ENCODE assay signal across 8 cellular contexts in genomic region chr10:5412277-5412941, GRCh38. TPM values are rescaled to one million over a fixed set of nuclear protein-coding genes. Genes with fewer than 3 reads are reported as not detected.
A peak's percentile ranks its signal among the peaks of the same experiment; 100 is the strongest.
DNase-seq lines count a peak whose midpoint lies in the region; ATAC-seq and TF ChIP-seq lines count a peak whose summit lies in the region.

Gene NET1, plus strand, starts transcription at chr10:5412557. Its CDS starts 136 bp downstream, at chr10:5412693.

- H3K36me3 ChIP-seq in lung (ENCODE audit: control insufficient read depth in 2 of 2, insufficient read depth in 2 of 2, low read length in 2 of 2) = no peaks in the 10 kb centered on the region

- H3K27ac Mint-ChIP-seq in CD4-positive, alpha-beta T cell = no peak within 1 kb of the TSS
- H3K27ac Mint-ChIP-seq in activated CD8-positive, alpha-beta T cell treated with anti-CD3 and anti-CD28 coated beads for 36 hours = no peak within 1 kb of the TSS

- H3K36me3 Mint-ChIP-seq in CD4-positive, alpha-beta T cell (ENCODE audit: low read depth) = no peaks in the 10 kb centered on the region
- peaks cover 5% of the 10 kb centered on the region for H3K36me3 Mint-ChIP-seq in activated CD8-positive, alpha-beta T cell treated with anti-CD3 and anti-CD28 coated beads for 36 hours (ENCODE audit: low read depth)

- peak; percentile 89 for ATAC-seq in CD4-positive, alpha-beta T cell (ENCODE audit: poor library complexity)
- ATAC-seq in GM19395 (IDR thresholded peaks at IDR 0.05; ENCODE audit: unreplicated experiment) = peak; percentile 99
- ATAC-seq in HG03558 (IDR thresholded peaks at IDR 0.05; ENCODE audit: extremely low read depth, unreplicated experiment) = peak; percentile 88
- ATAC-seq in activated CD8-positive, alpha-beta T cell treated with anti-CD3 and anti-CD28 coated beads for 36 hours = peak; percentile 92
- ATAC-seq in lung (ENCODE audit: insufficient read depth, low FRiP score) = peak; percentile 98

- intact Hi-C loops in CD4-positive, alpha-beta T cell (cut with DNase I, micrococcal nuclease) = no loop called here
- intact Hi-C loops in activated CD8-positive, alpha-beta T cell treated with anti-CD3 and anti-CD28 coated beads for 36 hours (cut with micrococcal nuclease) = no loop called here

- POLR2A ChIA-PET in CD4-positive, alpha-beta T cell (lab: Charles Lee) = no interaction called here
- POLR2A ChIA-PET in activated CD8-positive, alpha-beta T cell treated with anti-CD3 and anti-CD28 coated beads for 36 hours (lab: Charles Lee) = interaction anchor here (1.4 kb wide), 1 partner anchor 9 kb away, joined by 3 read pairs; no protein-coding TSS in a partner anchor

- no peaks in the 10 kb centered on the region for H3K9me3 ChIP-seq in CD4-positive, alpha-beta T cell (ENCODE audit: control insufficient read depth, low read length)
- no peaks in the 10 kb centered on the region for H3K9me3 ChIP-seq in lung (ENCODE audit: control insufficient read depth in 2 of 2, insufficient read depth in 1 of 2, low read length in 1 of 2)

- CTCF ChIA-PET in CD4-positive, alpha-beta T cell (lab: Charles Lee) = no interaction called here
- CTCF ChIA-PET in activated CD8-positive, alpha-beta T cell treated with anti-CD3 and anti-CD28 coated beads for 36 hours (lab: Charles Lee) = no interaction called here

- WGBS in lung, 2 donors = 0% methylated on average over 47 to 48 of the region's 48 CpGs

- H3K4me3 Mint-ChIP-seq in CD4-positive, alpha-beta T cell = peak within 1 kb of the TSS; percentile 88
- no peak within 1 kb of the TSS for H3K4me3 Mint-ChIP-seq in activated CD8-positive, alpha-beta T cell treated with anti-CD3 and anti-CD28 coated beads for 36 hours

- no peaks in the 10 kb centered on the region for H3K4me1 ChIP-seq in lung (ENCODE audit: control insufficient read depth in 2 of 2, insufficient read depth in 2 of 2, low read length in 2 of 2)

- H3K27me3 ChIP-seq in CD4-positive, alpha-beta T cell (ENCODE audit: control insufficient read depth, insufficient read depth, low read length) = peaks cover 10% of the 10 kb centered on the region
- H3K27me3 ChIP-seq in lung (ENCODE audit: control insufficient read depth, insufficient read depth) = no peaks in the 10 kb centered on the region

- H3K9me3 Mint-ChIP-seq in CD4-positive, alpha-beta T cell = no peaks in the 10 kb centered on the region
- H3K9me3 Mint-ChIP-seq in activated CD8-positive, alpha-beta T cell treated with anti-CD3 and anti-CD28 coated beads for 36 hours = peaks cover 3% of the 10 kb centered on the region

- peaks cover 4% of the 10 kb centered on the region for H3K4me1 Mint-ChIP-seq in CD4-positive, alpha-beta T cell (ENCODE audit: low read depth)
- H3K4me1 Mint-ChIP-seq in activated CD8-positive, alpha-beta T cell treated with anti-CD3 and anti-CD28 coated beads for 36 hours (ENCODE audit: low read depth) = peaks cover 3% of the 10 kb centered on the region

- peak within 1 kb of the TSS; percentile 77 for H3K4me3 ChIP-seq in lung

- no peak for TF ChIP-seq CTCF in CD4-positive, alpha-beta T cell (IDR thresholded peaks at IDR 0.05)
- no peak for TF ChIP-seq CTCF in activated CD8-positive, alpha-beta T cell treated with anti-CD3 and anti-CD28 coated beads for 36 hours (IDR thresholded peaks at IDR 0.05)
- TF ChIP-seq CTCF in lung (IDR thresholded peaks at IDR 0.05; ENCODE audit: control extremely low read depth, extremely low read depth) = no peak

- peak; percentile 31 to 67 (median 49) for DNase-seq in CD4-positive, alpha-beta T cell
- DNase-seq in NCI-H774 (lab: John Stamatoyannopoulos, UW) = peak; percentile 84
- peak; percentile 79 for DNase-seq in activated CD8-positive, alpha-beta T cell treated with anti-CD3 and anti-CD28 coated beads for 36 hours
- DNase-seq in effector CD8-positive, alpha-beta T cell (lab: John Stamatoyannopoulos, UW) = peak; percentile 26
- DNase-seq in lung (ENCODE audit: low spot score) = peak; percentile 88
- DNase-seq in stimulated activated CD4-positive, alpha-beta T cell treated with anti-CD3 and anti-CD28 coated beads, TNF-alpha, amount 100 ng/mL, for 4 hours (ENCODE audit: low read depth in 3 of 3) = peak; percentile 36 to 58 (median 38)

- no peak within 1 kb of the TSS for H3K27ac ChIP-seq in CD4-positive, alpha-beta T cell (ENCODE audit: low read depth, low read length)
- H3K27ac ChIP-seq in lung (ENCODE audit: low read depth in 1 of 2, low read length in 1 of 2) = peak within 1 kb of the TSS; percentile 56 to 58

- H3K27me3 Mint-ChIP-seq in CD4-positive, alpha-beta T cell = peaks cover 10% of the 10 kb centered on the region
- peaks cover 19% of the 10 kb centered on the region for H3K27me3 Mint-ChIP-seq in activated CD8-positive, alpha-beta T cell treated with anti-CD3 and anti-CD28 coated beads for 36 hours

RNA-seq across cellular contexts. Expression of gene NET1, which starts in this region (rescaled TPM):
- total RNA-seq in CD4-positive, alpha-beta T cell = 10 to 100 TPM; 29.0 to 30.5 TPM
- 10 to 100 TPM; 20.5 to 21.6 TPM for total RNA-seq in activated CD8-positive, alpha-beta T cell treated with anti-CD3 and anti-CD28 coated beads for 36 hours
- 10 to 100 TPM; 52.9 to 98.7 TPM for total RNA-seq in lung
- polyA plus RNA-seq in lung = 10 to 100 TPM; 17.4 to 18.9 TPM

Comparison
In these comparisons a context has a peak if more than half of its experiments do, and no peak if none do; other contexts are left out.
1. DNase-seq: peak in every context shown above with its lines; median percentile 88 in lung; 84 in NCI-H774; 79 in activated CD8-positive, alpha-beta T cell treated with anti-CD3 and anti-CD28 coated beads for 36 hours; 49 in CD4-positive, alpha-beta T cell; 38 in stimulated activated CD4-positive, alpha-beta T cell treated with anti-CD3 and anti-CD28 coated beads, TNF-alpha, amount 100 ng/mL, for 4 hours; 26 in effector CD8-positive, alpha-beta T cell.